ENCODE assay signal across 20 cellular contexts in the genomic region with DNA sequence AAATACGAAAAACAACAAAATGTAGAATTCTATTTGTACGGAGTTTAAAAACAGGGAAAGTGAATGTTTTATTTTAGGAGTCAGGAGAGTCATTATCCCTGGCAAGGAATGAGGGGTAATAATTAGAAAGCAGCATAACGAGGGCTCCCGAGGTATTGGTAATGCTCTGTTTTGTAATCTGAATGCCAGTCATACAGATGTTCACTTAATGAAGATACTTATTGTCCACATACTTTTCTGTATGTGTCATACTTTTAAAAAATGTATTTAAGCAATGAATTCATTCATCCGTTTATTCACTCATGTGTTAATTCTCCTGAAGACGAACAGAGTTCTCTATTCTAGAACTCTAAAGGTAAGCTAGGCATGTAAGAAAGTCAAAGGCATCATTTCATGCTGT.
DNase-seq lines count a peak whose midpoint lies in the region; ATAC-seq, FAIRE-seq and TF ChIP-seq lines count a peak whose summit lies in the region.
"Had no signal": no experiment of that assay in that cellular context is flagged by ENCODE, and none has a peak within 500 bp of the region (broad histone marks: within the 10 kb centered on the region; RNA-seq: fewer than 3 reads in every experiment).

No MANE protein-coding gene starts in this region.

- H3K4me3 ChIP-seq in AG10803 (ENCODE audit: low read length) (no peak overlapping the region), GM23248 (no peak overlapping the region), K562 (no peak overlapping the region)
- H3K4me3 ChIP-seq: HAP-1, SK-N-MC had no signal

- no peak for TF ChIP-seq POLR2A in K562 (conservative IDR thresholded peaks at IDR 0.05)

- H4K20me1 ChIP-seq in GM23248 (ENCODE audit: insufficient read depth) (no peaks in the 10 kb centered on the region), K562 (replicated peaks; ENCODE audit: control insufficient read depth, insufficient read depth, low read length) (no peaks in the 10 kb centered on the region)

- H3K9me3 ChIP-seq in GM23248 (ENCODE audit: low read depth) (no peaks in the 10 kb centered on the region), K562 (replicated peaks; ENCODE audit: control insufficient read depth, insufficient read depth, low read depth, low read length) (no peaks in the 10 kb centered on the region)
- H3K9me3 ChIP-seq: HAP-1 had no signal

- POLR2A ChIA-PET in K562 (lab: Yijun Ruan, JAX) = no interaction called here

- CTCF ChIA-PET in K562 (lab: Yijun Ruan, JAX; ENCODE audit: low intra/inter-chr PET ratio) = no interaction called here

- H3F3A ChIP-seq in GM23248 (ENCODE audit: insufficient read depth) = peaks cover 16% of the 10 kb centered on the region

- intact Hi-C loops in K562 (cut with micrococcal nuclease) = no loop called here

- BruUV-seq in K562 (replicated peaks; lab: Mats Ljungman, UMichigan) = no TSS peak

- TF ChIP-seq CTCF in AG10803 (conservative IDR thresholded peaks at IDR 0.05; ENCODE audit: low read length) (no peak), K562 (IDR thresholded peaks at IDR 0.05 in 2 of 3, conservative IDR thresholded peaks at IDR 0.05 in 1 of 3; ENCODE audit: insufficient read depth in 2 of 3, low read depth in 1 of 3, low read length in 3 of 3) (no peak)

- TF ChIP-seq EP300 in K562 (IDR thresholded peaks at IDR 0.05; ENCODE audit: low read length) = no peak

- no peaks in the 10 kb centered on the region for H3K36me3 ChIP-seq in GM23248 (ENCODE audit: low read depth)
- H3K36me3 ChIP-seq in K562 (ENCODE audit: control insufficient read depth, insufficient read depth, low read length) = no peaks in the 10 kb centered on the region
- H3K36me3 ChIP-seq: HAP-1 had no signal

- DNase-seq in AG10803 (ENCODE audit: low read depth) (peak; percentile 65), GM23248 (peak; percentile 47), K562 (ENCODE audit: extremely low read depth in 1 of 4, low spot score in 3 of 4) (no peak), glomerular visceral epithelial cell (ENCODE audit: extremely low spot score) (peak; percentile 18), NCI-H187 (lab: John Stamatoyannopoulos, UW) (no peak), NCI-H524 (lab: John Stamatoyannopoulos, UW) (no peak)
- DNase-seq in activated CD8-positive, alpha-beta memory T cell treated with anti-CD3 and anti-CD28 coated beads, Interleukin-2, amount 50 U/mL, for 4 hours = no peak
- DNase-seq: 8988T; Calu3; CD4-positive, alpha-beta T cell; NCI-H1436; NCI-H2029 treated with DMSO at 0.1 percent for 48 hours; NCI-H2171; NCI-H446; SHP77 had no signal

- H3K9me1 ChIP-seq in K562 (ENCODE audit: control insufficient read depth, insufficient read depth, low read length) = no peaks in the 10 kb centered on the region

- H3K27me3 ChIP-seq in GM23248 (replicated peaks; ENCODE audit: insufficient read depth) (no peaks in the 10 kb centered on the region), K562 (ENCODE audit: control insufficient read depth in 2 of 2, insufficient read depth in 2 of 2, low read length in 2 of 2) (no peaks in the 10 kb centered on the region)

- H3K4me2 ChIP-seq in GM23248 (ENCODE audit: unreplicated experiment) = peak overlapping the region; percentile 0
- H3K4me2 ChIP-seq in K562 (ENCODE audit: insufficient read depth, low read length) = no peak overlapping the region
- H3K4me2 ChIP-seq: KMS-11 had no signal

- no peak for TF ChIP-seq RAD21 in K562 (CRISPR knock-in tag; conservative IDR thresholded peaks at IDR 0.05 in 1 of 2, IDR thresholded peaks at IDR 0.05 in 1 of 2)

- H2AFZ ChIP-seq in GM23248 (no peak overlapping the region), K562 (ENCODE audit: low read depth, low read length) (no peak overlapping the region)

- FAIRE-seq in K562 (lab: Jason Lieb, UNC) = no peak
- FAIRE-seq: RCC 7860 had no signal

- in situ Hi-C loops in GM23248 (cut with MboI) = no loop called here
- in situ Hi-C loops in K562 (cut with MboI) = no loop called here

- no peak for ATAC-seq in K562
- ATAC-seq in GM18873 (IDR thresholded peaks at IDR 0.05; ENCODE audit: low FRiP score, unreplicated experiment) = no peak

- peaks cover 34% of the 10 kb centered on the region for H3K4me1 ChIP-seq in GM23248 (ENCODE audit: insufficient read depth)
- H3K4me1 ChIP-seq in K562 (replicated peaks in 1 of 2; ENCODE audit: control insufficient read depth in 2 of 2, insufficient read depth in 2 of 2, low read length in 2 of 2) = peaks cover 24 to 44% of the 10 kb centered on the region in 2 experiments
- H3K4me1 ChIP-seq: HAP-1 had no signal

- H3K9ac ChIP-seq in GM23248 = no peak overlapping the region
- H3K9ac ChIP-seq in K562 (ENCODE audit: insufficient read depth in 1 of 2, low read depth in 2 of 2, low read length in 2 of 2) = no peak overlapping the region
- H3K9ac ChIP-seq: KMS-11 had no signal

- no peaks in the 10 kb centered on the region for H3K9me2 ChIP-seq in GM23248 (ENCODE audit: insufficient read depth)

- H3K79me2 ChIP-seq in GM23248 (ENCODE audit: insufficient read depth) (no peaks in the 10 kb centered on the region), K562 (ENCODE audit: control insufficient read depth, insufficient read depth, low read length) (no peaks in the 10 kb centered on the region)

- 32 to 33% methylated on average over 6 of the region's 6 CpGs for WGBS in GM23248 (ENCODE audit: low coverage in 1 of 2, low lambda C conversion rate in 2 of 2, missing lambda C conversion rate in 2 of 2), 2 experiments
- WGBS in K562 (ENCODE audit: insufficient coverage, low coverage, missing lambda C conversion rate) = 75% methylated on average over 6 of the region's 6 CpGs

- H3K27ac ChIP-seq in GM23248 (no peak overlapping the region), K562 (ENCODE audit: extremely low read depth, low read depth, low read length) (no peak overlapping the region)
- H3K27ac ChIP-seq: KMS-11, SK-N-MC had no signal

TF ChIP-seq in K562, 482 proteins besides CTCF, POLR2A, EP300 and RAD21:
- TF ChIP-seq, protein P1, sequence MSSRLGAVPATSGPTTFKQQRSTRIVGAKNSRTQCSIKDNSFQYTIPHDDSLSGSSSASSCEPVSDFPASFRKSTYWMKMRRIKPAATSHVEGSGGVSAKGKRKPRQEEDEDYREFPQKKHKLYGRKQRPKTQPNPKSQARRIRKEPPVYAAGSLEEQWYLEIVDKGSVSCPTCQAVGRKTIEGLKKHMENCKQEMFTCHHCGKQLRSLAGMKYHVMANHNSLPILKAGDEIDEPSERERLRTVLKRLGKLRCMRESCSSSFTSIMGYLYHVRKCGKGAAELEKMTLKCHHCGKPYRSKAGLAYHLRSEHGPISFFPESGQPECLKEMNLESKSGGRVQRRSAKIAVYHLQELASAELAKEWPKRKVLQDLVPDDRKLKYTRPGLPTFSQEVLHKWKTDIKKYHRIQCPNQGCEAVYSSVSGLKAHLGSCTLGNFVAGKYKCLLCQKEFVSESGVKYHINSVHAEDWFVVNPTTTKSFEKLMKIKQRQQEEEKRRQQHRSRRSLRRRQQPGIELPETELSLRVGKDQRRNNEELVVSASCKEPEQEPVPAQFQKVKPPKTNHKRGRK (tag; IDR thresholded peaks at IDR 0.05) = 0 out of 2 replicates have a peak, but pooled peaks have one; percentile 32
- TF ChIP-seq PHF8 (IDR thresholded peaks at IDR 0.05; ENCODE audit: borderline replicate concordance, low read length) = no peak

Comparison
In these comparisons a context has a peak if more than half of its experiments do, and no peak if none do; other contexts are left out.
1. DNase-seq: peak in AG10803 (single experiment), GM23248 (single experiment) and glomerular visceral epithelial cell (single experiment); none in K562 (0 of 4), NCI-H187 (0 of 2), NCI-H524 (0 of 2) and activated CD8-positive, alpha-beta memory T cell treated with anti-CD3 and anti-CD28 coated beads, Interleukin-2, amount 50 U/mL, for 4 hours (single experiment).